7 cellular contexts compared by ENCODE assay signal in the genomic region with DNA sequence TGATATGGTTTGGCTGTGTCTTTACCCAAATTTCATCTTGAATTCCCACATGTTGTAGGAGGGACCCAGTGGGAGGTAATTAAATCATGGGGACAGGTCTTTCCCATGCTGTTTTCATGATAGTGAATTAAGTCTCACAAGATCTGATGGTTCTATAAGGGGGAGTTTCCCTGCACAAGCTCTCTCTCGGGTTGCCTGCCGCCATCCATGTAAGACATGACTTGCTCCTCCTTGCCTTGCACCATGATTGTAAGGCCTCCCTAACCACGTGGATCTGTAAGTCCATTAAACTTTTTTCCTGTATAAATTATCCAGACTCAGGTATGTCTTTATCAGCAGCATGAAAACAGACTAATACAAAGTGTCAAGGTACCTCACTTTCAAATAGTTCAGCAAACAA. TPM values are rescaled to one million over a fixed set of nuclear protein-coding genes. Genes with fewer than 3 reads are reported as not detected.
"Had no signal": no experiment of that assay in that cellular context is flagged by ENCODE, and none has a peak within 500 bp of the region (broad histone marks: within the 10 kb centered on the region; RNA-seq: fewer than 3 reads in every experiment).

No MANE protein-coding gene starts in this region.

RNA-seq across cellular contexts. Expression of a gene that starts 35.0 kb away (rescaled TPM):
- total RNA-seq: GM23248, GM23338, H1, H4, H7, H9, HFFc6 had no signal
- polyA plus RNA-seq: GM23248, GM23338 had no signal
